ENCODE assay signal across 20 cellular contexts in the genomic region with DNA sequence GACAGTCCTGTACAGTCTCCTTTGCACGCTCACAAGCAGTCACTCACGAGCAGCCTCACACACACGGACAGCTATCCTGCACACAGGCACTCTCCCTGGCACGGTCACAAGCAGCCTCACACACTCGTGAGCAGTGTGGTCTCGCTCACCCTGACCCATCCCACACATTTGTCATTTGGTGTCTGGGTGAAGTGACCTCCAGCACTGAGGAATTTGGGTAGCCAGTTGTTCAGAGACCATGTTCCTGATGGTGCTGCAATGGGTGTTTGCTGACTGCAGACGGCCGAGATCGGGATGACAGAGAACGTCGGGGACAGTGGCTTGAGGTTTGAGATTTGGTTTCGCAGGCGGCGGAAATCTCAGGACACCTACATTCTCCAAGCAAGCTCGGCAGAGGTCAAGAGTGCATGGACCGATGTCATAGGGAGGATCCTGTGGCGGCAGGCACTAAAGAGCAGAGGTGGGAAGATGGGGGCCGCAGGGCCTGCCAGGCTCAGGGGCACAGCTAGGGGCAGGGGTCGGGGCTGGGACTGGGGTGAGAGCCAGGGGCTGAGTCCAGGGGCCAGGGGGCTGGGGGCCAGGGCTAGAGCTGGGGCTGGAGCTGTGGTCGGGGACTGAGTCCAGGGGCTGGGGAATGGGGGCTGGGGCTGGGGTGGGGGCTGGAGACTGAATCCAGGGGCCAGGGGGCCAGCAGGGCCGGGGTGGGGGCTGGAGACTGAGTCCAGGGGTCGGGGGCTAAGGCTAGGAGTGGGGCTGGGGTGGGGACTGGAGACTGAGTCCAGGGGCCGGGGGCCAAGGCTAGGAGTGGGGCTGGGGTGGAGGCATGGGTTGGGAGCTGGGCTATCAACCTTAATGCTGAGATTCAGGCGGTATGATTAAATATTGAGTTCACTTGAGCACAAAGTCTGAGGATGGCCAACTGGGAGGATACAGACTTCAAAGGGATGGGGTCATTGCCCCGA. TPM values are rescaled to one million over a fixed set of nuclear protein-coding genes. Genes with fewer than 3 reads are reported as not detected.
DNase-seq lines count a peak whose midpoint lies in the region; ATAC-seq and TF ChIP-seq lines count a peak whose summit lies in the region.
"Had no signal": no experiment of that assay in that cellular context is flagged by ENCODE, and none has a peak within 500 bp of the region (broad histone marks: within the 10 kb centered on the region; RNA-seq: fewer than 3 reads in every experiment).

No MANE protein-coding gene starts in this region.

- DNase-seq in activated naive CD4-positive, alpha-beta T cell treated with anti-CD3 and anti-CD28 coated beads, Interleukin-2, amount 10 ng/mL, durations not matched to agents 7 days and 5 days: peak; percentile 14
- DNase-seq in activated naive CD4-positive, alpha-beta T cell treated with Interleukin-2 at 50 U/mL for 16 hours: no peak
- peak; percentile 54 for DNase-seq in RWPE2 (ENCODE audit: low spot score)
- no peak for DNase-seq in nephron progenitor cell
- peak; percentile 35 for DNase-seq in spleen
- DNase-seq in NK-92 (lab: John Stamatoyannopoulos, UW; ENCODE audit: unreplicated experiment): no peak
- DNase-seq in foreskin fibroblast: no peak
- DNase-seq: DND-41, NCI-H187, NCI-H226, NCI-H524 treated with DMSO at 0.1 percent for 48 hours, SIG-M5 had no signal

- H3K27me3 ChIP-seq in RWPE2 (ENCODE audit: insufficient read depth, poor library complexity, severe bottlenecking) (peaks cover 14% of the 10 kb centered on the region), spleen (replicated peaks in 1 of 7) (no peaks in the 10 kb centered on the region)
- H3K27me3 ChIP-seq: BLaER1, Peyer's patch had no signal

- H3K27ac Mint-ChIP-seq in activated naive CD4-positive, alpha-beta T cell treated with anti-CD3 and anti-CD28 coated beads, Interleukin-2, amount 10 ng/mL, durations not matched to agents 7 days and 5 days: no peak overlapping the region
- peak overlapping the region; percentile 17 for H3K27ac Mint-ChIP-seq in nephron progenitor cell
- H3K27ac Mint-ChIP-seq: GM23338 had no signal

- H3K4me1 Mint-ChIP-seq in activated naive CD4-positive, alpha-beta T cell treated with anti-CD3 and anti-CD28 coated beads, Interleukin-2, amount 10 ng/mL, durations not matched to agents 7 days and 5 days: no peaks in the 10 kb centered on the region
- peaks cover 68% of the 10 kb centered on the region for H3K4me1 Mint-ChIP-seq in nephron progenitor cell
- H3K4me1 Mint-ChIP-seq: GM23338 had no signal

- no peak overlapping the region for H3K4me3 ChIP-seq in RWPE2 (ENCODE audit: severe bottlenecking)
- no peak overlapping the region for H3K4me3 ChIP-seq in spleen
- no peak overlapping the region for H3K4me3 ChIP-seq in foreskin fibroblast (ENCODE audit: low read depth in 1 of 2, low read length in 2 of 2)
- H3K4me3 ChIP-seq: BLaER1, GM12878, GM23338, Peyer's patch had no signal

- no peaks in the 10 kb centered on the region for H3K9me3 Mint-ChIP-seq in activated naive CD4-positive, alpha-beta T cell treated with anti-CD3 and anti-CD28 coated beads, Interleukin-2, amount 10 ng/mL, durations not matched to agents 7 days and 5 days
- no peaks in the 10 kb centered on the region for H3K9me3 Mint-ChIP-seq in nephron progenitor cell
- H3K9me3 Mint-ChIP-seq: GM23338, IgD-negative memory B cell had no signal

- H3K27ac ChIP-seq in RWPE2 (ENCODE audit: poor library complexity, severe bottlenecking): no peak overlapping the region
- H3K27ac ChIP-seq in spleen: no peak overlapping the region
- H3K27ac ChIP-seq: Peyer's patch had no signal

- H3K9me3 ChIP-seq in RWPE2 (ENCODE audit: severe bottlenecking) (no peaks in the 10 kb centered on the region), spleen (no peaks in the 10 kb centered on the region)
- H3K9me3 ChIP-seq: BLaER1, Peyer's patch had no signal

- TF ChIP-seq CTCF in RWPE2 (IDR thresholded peaks at IDR 0.05; ENCODE audit: poor library complexity, severe bottlenecking) (no peak), nephron progenitor cell (IDR thresholded peaks at IDR 0.05) (no peak), spleen (IDR thresholded peaks at IDR 0.05 in 8 of 11, conservative IDR thresholded peaks at IDR 0.05 in 3 of 11) (no peak), foreskin fibroblast (IDR thresholded peaks at IDR 0.05; ENCODE audit: low read depth, low read length) (no peak)

- peaks cover 4% of the 10 kb centered on the region for H3K27me3 Mint-ChIP-seq in activated naive CD4-positive, alpha-beta T cell treated with anti-CD3 and anti-CD28 coated beads, Interleukin-2, amount 10 ng/mL, durations not matched to agents 7 days and 5 days
- peaks cover 7% of the 10 kb centered on the region for H3K27me3 Mint-ChIP-seq in nephron progenitor cell (ENCODE audit: low read depth, poor library complexity)

- H3K4me3 Mint-ChIP-seq in activated naive CD4-positive, alpha-beta T cell treated with anti-CD3 and anti-CD28 coated beads, Interleukin-2, amount 10 ng/mL, durations not matched to agents 7 days and 5 days: no peak overlapping the region
- peak overlapping the region; percentile 37 for H3K4me3 Mint-ChIP-seq in nephron progenitor cell
- H3K4me3 Mint-ChIP-seq: GM23338, IgD-negative memory B cell had no signal

- no peaks in the 10 kb centered on the region for H3K36me3 ChIP-seq in RWPE2 (ENCODE audit: low read depth)
- H3K36me3 ChIP-seq in spleen: no peaks in the 10 kb centered on the region
- H3K36me3 ChIP-seq: Peyer's patch had no signal

- no peaks in the 10 kb centered on the region for H3K36me3 Mint-ChIP-seq in activated naive CD4-positive, alpha-beta T cell treated with anti-CD3 and anti-CD28 coated beads, Interleukin-2, amount 10 ng/mL, durations not matched to agents 7 days and 5 days
- H3K36me3 Mint-ChIP-seq in nephron progenitor cell (ENCODE audit: low read depth): no peaks in the 10 kb centered on the region
- H3K36me3 Mint-ChIP-seq: IgD-negative memory B cell had no signal

- no peak for TF ChIP-seq POLR2A in spleen (IDR thresholded peaks at IDR 0.05)

- no peak for ATAC-seq in RWPE2 (ENCODE audit: low read depth)
- no peak for ATAC-seq in GM21447 (IDR thresholded peaks at IDR 0.05; ENCODE audit: unreplicated experiment)
- ATAC-seq: GM12878, GM23338, HCT116 had no signal

- H3K4me1 ChIP-seq in RWPE2 (ENCODE audit: insufficient read depth, poor library complexity, severe bottlenecking): no peaks in the 10 kb centered on the region
- H3K4me1 ChIP-seq in spleen: peaks cover 0 to 24% (median 9%) of the 10 kb centered on the region in 6 donors
- H3K4me1 ChIP-seq: Peyer's patch had no signal

- CTCF ChIA-PET in activated naive CD4-positive, alpha-beta T cell treated with anti-CD3 and anti-CD28 coated beads, Interleukin-2, amount 10 ng/mL, durations not matched to agents 7 days and 5 days (lab: Charles Lee): no interaction called here

- intact Hi-C loops in spleen (cut with DNase I; ENCODE audit: low total_unique reads): no loop called here

- 84 to 90% (median 86%) methylated on average over 24 to 25 of the region's 25 CpGs for WGBS in spleen, 5 donors

RNA-seq across cellular contexts. Expression of a gene that starts 17.4 kb away (rescaled TPM):
- total RNA-seq in spleen: not detected
- polyA plus RNA-seq in spleen: under 1 TPM in 1 of 3 donors, not detected in 2; 0.10 TPM
- total RNA-seq: A172, GM23338, Peyer's patch had no signal
- polyA plus RNA-seq: GM23338, IgD-negative memory B cell had no signal

RNA-seq across cellular contexts. Expression of a gene that starts 44.0 kb away (rescaled TPM):
- 1 to 10 TPM; 2.8 to 8.9 (median 5.7) TPM for total RNA-seq in spleen
- polyA plus RNA-seq in spleen: 1 to 10 TPM; 1.2 to 2.6 (median 1.8) TPM

RNA-seq across cellular contexts. Expression of a gene that starts 44.2 kb away (rescaled TPM):
- 100 to 1,000 TPM in 6 of 7 donors, 10 to 100 TPM in 1; 91.9 to 135 (median 122) TPM for total RNA-seq in spleen
- 10 to 100 TPM; 58.6 to 86.0 (median 62.3) TPM for polyA plus RNA-seq in spleen

Comparison
In these comparisons a context has a peak if more than half of its experiments do, and no peak if none do; other contexts are left out.
1. DNase-seq: peak in activated naive CD4-positive, alpha-beta T cell treated with anti-CD3 and anti-CD28 coated beads, Interleukin-2, amount 10 ng/mL, durations not matched to agents 7 days and 5 days (single experiment), RWPE2 (single experiment) and spleen (single experiment); none in activated naive CD4-positive, alpha-beta T cell treated with Interleukin-2 at 50 U/mL for 16 hours (single experiment), nephron progenitor cell (single experiment), NK-92 (single experiment) and foreskin fibroblast (0 of 2).